Comparison of ENCODE assay signal across 8 cellular contexts in the genomic region with DNA sequence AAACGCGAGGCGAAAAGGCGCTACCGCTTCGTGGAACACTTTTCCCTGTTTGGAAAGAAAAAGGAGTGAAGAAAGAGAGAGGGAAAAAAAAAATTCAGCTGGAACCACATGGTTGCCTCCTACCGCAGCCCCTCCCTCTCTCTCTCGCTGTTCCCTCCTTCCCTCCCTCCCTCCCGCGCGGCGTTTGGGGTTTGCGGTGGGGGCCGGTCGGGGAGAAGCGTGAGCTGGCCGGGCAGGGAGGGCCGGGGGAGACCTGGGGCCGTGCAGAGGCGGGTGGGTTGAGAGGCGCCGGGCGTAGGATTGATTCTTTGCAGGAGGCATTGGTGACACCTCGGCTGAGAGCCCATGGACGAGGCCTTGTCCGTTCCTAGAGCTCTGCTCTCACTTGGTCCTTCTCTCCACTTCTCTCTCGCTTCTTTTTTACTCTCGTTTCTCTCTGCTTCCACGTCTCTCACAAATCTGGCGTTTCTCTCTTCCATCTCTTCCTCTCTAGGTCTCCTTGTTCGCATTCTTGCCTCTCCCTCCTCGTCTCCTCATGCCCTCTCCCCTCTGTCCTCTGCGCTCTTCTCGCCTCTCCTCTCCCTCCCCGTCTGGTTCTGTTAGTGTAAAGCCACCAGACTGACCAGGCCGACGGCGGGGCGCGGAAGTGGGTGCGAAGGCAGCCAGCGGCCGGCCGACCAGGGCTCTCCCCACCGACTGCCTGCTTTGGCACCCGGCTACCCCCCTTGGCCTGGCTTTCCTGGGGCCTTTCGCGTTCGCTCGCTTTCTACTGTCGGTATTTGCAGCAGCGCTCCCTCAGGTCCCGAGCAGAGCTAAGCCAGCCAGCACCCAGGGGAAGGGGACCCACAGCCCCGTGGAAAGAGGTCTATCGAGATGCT. TPM values are rescaled to one million over a fixed set of nuclear protein-coding genes. Genes with fewer than 3 reads are reported as not detected.
DNase-seq lines count a peak whose midpoint lies in the region; ATAC-seq and TF ChIP-seq lines count a peak whose summit lies in the region.

A gene with protein sequence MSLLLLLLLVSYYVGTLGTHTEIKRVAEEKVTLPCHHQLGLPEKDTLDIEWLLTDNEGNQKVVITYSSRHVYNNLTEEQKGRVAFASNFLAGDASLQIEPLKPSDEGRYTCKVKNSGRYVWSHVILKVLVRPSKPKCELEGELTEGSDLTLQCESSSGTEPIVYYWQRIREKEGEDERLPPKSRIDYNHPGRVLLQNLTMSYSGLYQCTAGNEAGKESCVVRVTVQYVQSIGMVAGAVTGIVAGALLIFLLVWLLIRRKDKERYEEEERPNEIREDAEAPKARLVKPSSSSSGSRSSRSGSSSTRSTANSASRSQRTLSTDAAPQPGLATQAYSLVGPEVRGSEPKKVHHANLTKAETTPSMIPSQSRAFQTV (minus strand): TSS at position 67 of the 878 bp plus-strand sequence. CDS start 308 bp downstream, outside the sequence.

- CTCF ChIA-PET in WTC11 (lab: Charles Lee), result interaction anchor here (0.5 to 1.7 kb wide), 9 partner anchors 9 to 378 kb away, joined by 3 to 4 read pairs (median 4); no protein-coding TSS in a partner anchor

- peak within 1 kb of the TSS; percentile 94 for H3K4me3 ChIP-seq in fibroblast of mammary gland (ENCODE audit: control insufficient read depth, low read depth, low read length)

- ATAC-seq in WTC11, result peak; percentile 38
- ATAC-seq in GM18861 (IDR thresholded peaks at IDR 0.05; ENCODE audit: unreplicated experiment), result no peak
- no peak for ATAC-seq in GM21619 (IDR thresholded peaks at IDR 0.05; ENCODE audit: unreplicated experiment)

- H3K36me3 Mint-ChIP-seq in WTC11, result peaks cover 4% of the 10 kb centered on the region
- H3K36me3 Mint-ChIP-seq in nephron (ENCODE audit: low read depth), result peaks cover 15% of the 10 kb centered on the region

- H3K27me3 Mint-ChIP-seq in WTC11 (ENCODE audit: low read depth) (peaks cover 26% of the 10 kb centered on the region), nephron (ENCODE audit: low read depth) (peaks cover 42% of the 10 kb centered on the region)

- H3K4me3 Mint-ChIP-seq in WTC11 (peak within 1 kb of the TSS; percentile 91), nephron (peak within 1 kb of the TSS; percentile 89 to 91 (median 90))

- H3K9me3 Mint-ChIP-seq in WTC11 (no peaks in the 10 kb centered on the region), nephron (no peaks in the 10 kb centered on the region)

- peak within 1 kb of the TSS; percentile 82 for H3K27ac Mint-ChIP-seq in WTC11
- H3K27ac Mint-ChIP-seq in nephron, result peak within 1 kb of the TSS; percentile 83 to 98 (median 96)

- no peak for TF ChIP-seq CTCF in WTC11 (IDR thresholded peaks at IDR 0.05)
- TF ChIP-seq CTCF in fibroblast of mammary gland (conservative IDR thresholded peaks at IDR 0.05; ENCODE audit: control insufficient read depth, insufficient read depth, low read depth, low read length), result no peak
- TF ChIP-seq CTCF in nephron (IDR thresholded peaks at IDR 0.05; ENCODE audit: unreplicated experiment in 3 of 3), result no peak

- H3K4me1 Mint-ChIP-seq in WTC11, result peaks cover 55% of the 10 kb centered on the region
- peaks cover 61% of the 10 kb centered on the region for H3K4me1 Mint-ChIP-seq in nephron

- DNase-seq in NCI-H524 (lab: John Stamatoyannopoulos, UW) (peak; percentile 3 to 25), NCI-H524 treated with DMSO at 0.1 percent for 48 hours (lab: John Stamatoyannopoulos, UW) (no peak), WTC11 (ENCODE audit: low spot score) (peak; percentile 79), fibroblast of mammary gland (ENCODE audit: low read depth) (peak; percentile 83), germinal center (ENCODE audit: low spot score) (no peak)

- POLR2A ChIA-PET in WTC11 (lab: Charles Lee), result interaction anchor here (0.9 to 1.5 kb wide), 5 partner anchors 11 to 133 kb away, joined by 3 to 9 read pairs (median 4); partner anchors contain the start of gene HSPA8

TF ChIP-seq in WTC11, 78 proteins besides CTCF, POLR2A, EP300 and RAD21 (continues in another document):
- TF ChIP-seq SMAD4 (CRISPR knock-in tag; IDR thresholded peaks at IDR 0.05), result no peak; the same call in 1 of the 2 replicates
- peak; percentile 22; the same call in 1 of the 2 replicates for TF ChIP-seq PRRX2 (CRISPR knock-in tag; IDR thresholded peaks at IDR 0.05)
- TF ChIP-seq, protein P1, sequence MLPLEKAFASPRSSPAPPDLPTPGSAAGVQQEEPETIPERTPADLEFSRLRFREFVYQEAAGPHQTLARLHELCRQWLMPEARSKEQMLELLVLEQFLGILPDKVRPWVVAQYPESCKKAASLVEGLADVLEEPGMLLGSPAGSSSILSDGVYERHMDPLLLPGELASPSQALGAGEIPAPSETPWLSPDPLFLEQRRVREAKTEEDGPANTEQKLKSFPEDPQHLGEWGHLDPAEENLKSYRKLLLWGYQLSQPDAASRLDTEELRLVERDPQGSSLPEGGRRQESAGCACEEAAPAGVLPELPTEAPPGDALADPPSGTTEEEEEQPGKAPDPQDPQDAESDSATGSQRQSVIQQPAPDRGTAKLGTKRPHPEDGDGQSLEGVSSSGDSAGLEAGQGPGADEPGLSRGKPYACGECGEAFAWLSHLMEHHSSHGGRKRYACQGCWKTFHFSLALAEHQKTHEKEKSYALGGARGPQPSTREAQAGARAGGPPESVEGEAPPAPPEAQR (CRISPR knock-in tag; IDR thresholded peaks at IDR 0.05), result no peak
- TF ChIP-seq TP53 (CRISPR knock-in tag; IDR thresholded peaks at IDR 0.05), result peak; percentile 36
- TF ChIP-seq FOXK1 (CRISPR knock-in tag; IDR thresholded peaks at IDR 0.05), result no peak
- TF ChIP-seq ATF3 (CRISPR knock-in tag; conservative IDR thresholded peaks at IDR 0.05), result no peak
- peak; percentile 63; the same call in 1 of the 2 replicates for TF ChIP-seq EMX1 (CRISPR knock-in tag; IDR thresholded peaks at IDR 0.05)
- TF ChIP-seq, protein P2, sequence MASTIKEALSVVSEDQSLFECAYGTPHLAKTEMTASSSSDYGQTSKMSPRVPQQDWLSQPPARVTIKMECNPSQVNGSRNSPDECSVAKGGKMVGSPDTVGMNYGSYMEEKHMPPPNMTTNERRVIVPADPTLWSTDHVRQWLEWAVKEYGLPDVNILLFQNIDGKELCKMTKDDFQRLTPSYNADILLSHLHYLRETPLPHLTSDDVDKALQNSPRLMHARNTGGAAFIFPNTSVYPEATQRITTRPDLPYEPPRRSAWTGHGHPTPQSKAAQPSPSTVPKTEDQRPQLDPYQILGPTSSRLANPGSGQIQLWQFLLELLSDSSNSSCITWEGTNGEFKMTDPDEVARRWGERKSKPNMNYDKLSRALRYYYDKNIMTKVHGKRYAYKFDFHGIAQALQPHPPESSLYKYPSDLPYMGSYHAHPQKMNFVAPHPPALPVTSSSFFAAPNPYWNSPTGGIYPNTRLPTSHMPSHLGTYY (CRISPR knock-in tag; IDR thresholded peaks at IDR 0.05), result no peak
- no peak for TF ChIP-seq JAZF1 (CRISPR knock-in tag; IDR thresholded peaks at IDR 0.05)
- TF ChIP-seq NFATC4 (CRISPR knock-in tag; IDR thresholded peaks at IDR 0.05), result no peak
- no peak; the same call in 1 of the 2 replicates for TF ChIP-seq ZNF671 (CRISPR knock-in tag; IDR thresholded peaks at IDR 0.05)
- 0 out of 2 replicates have a peak, but pooled peaks have one; percentile 45 for TF ChIP-seq TEAD1 (CRISPR knock-in tag; IDR thresholded peaks at IDR 0.05)
- TF ChIP-seq, protein P3, sequence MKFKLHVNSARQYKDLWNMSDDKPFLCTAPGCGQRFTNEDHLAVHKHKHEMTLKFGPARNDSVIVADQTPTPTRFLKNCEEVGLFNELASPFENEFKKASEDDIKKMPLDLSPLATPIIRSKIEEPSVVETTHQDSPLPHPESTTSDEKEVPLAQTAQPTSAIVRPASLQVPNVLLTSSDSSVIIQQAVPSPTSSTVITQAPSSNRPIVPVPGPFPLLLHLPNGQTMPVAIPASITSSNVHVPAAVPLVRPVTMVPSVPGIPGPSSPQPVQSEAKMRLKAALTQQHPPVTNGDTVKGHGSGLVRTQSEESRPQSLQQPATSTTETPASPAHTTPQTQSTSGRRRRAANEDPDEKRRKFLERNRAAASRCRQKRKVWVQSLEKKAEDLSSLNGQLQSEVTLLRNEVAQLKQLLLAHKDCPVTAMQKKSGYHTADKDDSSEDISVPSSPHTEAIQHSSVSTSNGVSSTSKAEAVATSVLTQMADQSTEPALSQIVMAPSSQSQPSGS (CRISPR knock-in tag; IDR thresholded peaks at IDR 0.05; ENCODE audit: borderline replicate concordance, low read depth), result no peak
- no peak for TF ChIP-seq ZNF416 (CRISPR knock-in tag; IDR thresholded peaks at IDR 0.05)
- no peak for TF ChIP-seq RORB (CRISPR knock-in tag; IDR thresholded peaks at IDR 0.05)
- no peak for TF ChIP-seq HMGA2 (CRISPR knock-in tag; IDR thresholded peaks at IDR 0.05)
- no peak for TF ChIP-seq GTF2I (CRISPR knock-in tag; conservative IDR thresholded peaks at IDR 0.05)
- TF ChIP-seq USF2 (CRISPR knock-in tag; IDR thresholded peaks at IDR 0.05), result peak; percentile 4; the same call in 1 of the 2 replicates

RNA-seq across cellular contexts. Expression of the gene that starts here (rescaled TPM):
- total RNA-seq in WTC11 (2021), result 14.3 to 20.0 TPM (median 18.2 TPM) in 3 replicates

Comparison
In these comparisons a context has a peak if more than half of its experiments do, and no peak if none do; other contexts are left out.
1. DNase-seq: peak in NCI-H524 (2 of 2), WTC11 (single experiment) and fibroblast of mammary gland (single experiment); none in NCI-H524 treated with DMSO at 0.1 percent for 48 hours (single experiment) and germinal center (single experiment).